Comparison of ENCODE assay signal across 34 cellular contexts in the genomic region with DNA sequence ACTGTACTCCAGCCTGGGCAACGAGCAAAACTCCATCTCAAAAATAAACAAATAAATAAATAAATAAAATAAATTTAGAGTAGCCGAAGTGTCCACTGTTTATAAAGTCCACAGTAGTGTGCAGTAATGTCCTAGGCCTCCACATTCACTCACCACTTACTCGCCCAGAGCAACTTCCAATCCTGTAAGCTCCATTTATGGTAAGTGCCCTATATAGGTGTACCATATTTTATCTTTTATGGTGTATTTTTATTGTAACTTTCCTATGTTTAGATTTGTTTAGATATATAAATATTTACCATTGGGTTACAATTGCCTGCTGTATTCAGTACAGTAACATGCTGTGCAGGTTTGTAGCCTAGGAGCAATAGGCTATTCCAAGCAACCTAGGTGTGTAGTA. TPM values are rescaled to one million over a fixed set of nuclear protein-coding genes. Genes with fewer than 3 reads are reported as not detected.
"Had no signal": no experiment of that assay in that cellular context is flagged by ENCODE, and none has a peak within 500 bp of the region (broad histone marks: within the 10 kb centered on the region; RNA-seq: fewer than 3 reads in every experiment).

No MANE protein-coding gene starts in this region.

- DNase-seq: activated B cell treated with CpG ODN at 0.5 μM for 24 hours; activated CD4-positive, alpha-beta memory T cell treated with anti-CD3 and anti-CD28 coated beads for 36 hours; activated CD4-positive, alpha-beta T cell treated with anti-CD3 and anti-CD28 coated beads for 4 hours; activated CD4-positive, alpha-beta T cell treated with anti-CD3 and anti-CD28 coated beads, Interleukin-2, amount 10 ng/mL, durations not matched to agents 24 days and 14 days; activated CD4-positive, alpha-beta T cell treated with anti-CD3 and anti-CD28 coated beads, Interleukin-2, amount 50 U/mL, for 1 hour; activated CD4-positive, alpha-beta T cell treated with anti-CD3 and anti-CD28 coated beads, Interleukin-2, amount 50 U/mL, for 4 hours; activated CD4-positive, CD25-positive, alpha-beta regulatory T cell treated with anti-CD3 and anti-CD28 coated beads, Interleukin-2, amount 50 U/mL, for 72 hours; activated CD8-positive, alpha-beta memory T cell treated with anti-CD3 and anti-CD28 coated beads, Interleukin-2, amount 50 U/mL, for 4 hours; activated CD8-positive, alpha-beta T cell treated with anti-CD3 and anti-CD28 coated beads for 36 hours; activated effector memory CD4-positive, alpha-beta T cell treated with anti-CD3 and anti-CD28 coated beads, Interleukin-2, amount 50 U/mL, for 16 hours; activated gamma-delta T cell treated with Interleukin-2 at 50 U/mL for 16 hours; activated naive CD4-positive, alpha-beta T cell; activated naive CD4-positive, alpha-beta T cell treated with anti-CD3 and anti-CD28 coated beads for 36 hours; activated naive CD4-positive, alpha-beta T cell treated with anti-CD3 and anti-CD28 coated beads, Interleukin-2, amount 50 U/mL, for 16 hours; activated naive CD8-positive, alpha-beta T cell treated with anti-CD3 and anti-CD28 coated beads for 36 hours; activated T-cell treated with anti-CD3 and anti-CD28 coated beads for 4 hours; activated T-cell treated with anti-CD3 and anti-CD28 coated beads, Interleukin-2, amount 50 U/mL, for 1 hour; activated T-cell treated with anti-CD3 and anti-CD28 coated beads, Interleukin-2, amount 50 U/mL, for 4 hours; activated T-cell treated with anti-CD3 and anti-CD28 coated beads, Interleukin-2, amount 50 U/mL, for 72 hours; adrenal gland; amniotic stem cell; aorta; body of pancreas; brain microvascular endothelial cell; central memory CD4-positive, alpha-beta T cell; T-helper 1 cell; T-helper 2 cell; T-helper 9 cell had no signal

- H3K27me3 ChIP-seq: adrenal gland, body of pancreas, brain microvascular endothelial cell, breast epithelium had no signal

- ATAC-seq: activated CD8-positive, alpha-beta T cell treated with anti-CD3 and anti-CD28 coated beads for 36 hours; activated naive CD4-positive, alpha-beta T cell treated with anti-CD3 and anti-CD28 coated beads, Interleukin-2, amount 50 U/mL, for 72 hours; activated T-cell treated with anti-CD3 and anti-CD28 coated beads, Interleukin-2, amount 50 U/mL, for 4 hours; activated T-cell treated with anti-CD3 and anti-CD28 coated beads, Interleukin-2, amount 50 U/mL, for 72 hours; activated T-helper 17 cell treated with anti-CD3 and anti-CD28 coated beads, Interleukin-2, amount 50 U/mL, for 72 hours; body of pancreas had no signal

- H3K4me3 ChIP-seq: adrenal gland, body of pancreas, breast epithelium had no signal

- H3K4me1 ChIP-seq: adrenal gland, body of pancreas, breast epithelium had no signal

- H3K9me3 ChIP-seq: adrenal gland, body of pancreas, breast epithelium had no signal

- H3K36me3 ChIP-seq: adrenal gland, brain microvascular endothelial cell, breast epithelium had no signal

- H3K27ac ChIP-seq: adrenal gland, body of pancreas, brain microvascular endothelial cell, breast epithelium, VCaP had no signal

RNA-seq across cellular contexts. Expression of a gene that starts 37.9 kb away (rescaled TPM):
- total RNA-seq: activated B cell treated with CpG ODN at 0.5 μM for 24 hours; activated CD4-positive, alpha-beta T cell treated with anti-CD3 and anti-CD28 coated beads, Interleukin-2, amount 10 ng/mL, durations not matched to agents 24 days and 14 days; activated CD8-positive, alpha-beta memory T cell treated with anti-CD3 and anti-CD28 coated beads for 36 hours; activated T-helper 1 cell treated with anti-CD3 and anti-CD28 coated beads, Interleukin-12 subunit alpha, Interleukin-12 subunit beta, Interleukin-2, Interleukin-4 antibody, amounts not matched to agents 30 ng/mL and 10 ng/mL and 1 ng/mL, durations not matched to agents 14 hours and 24 hours and 36 hours had no signal
